ENCODE assay signal across 1 cellular context in the genomic region with DNA sequence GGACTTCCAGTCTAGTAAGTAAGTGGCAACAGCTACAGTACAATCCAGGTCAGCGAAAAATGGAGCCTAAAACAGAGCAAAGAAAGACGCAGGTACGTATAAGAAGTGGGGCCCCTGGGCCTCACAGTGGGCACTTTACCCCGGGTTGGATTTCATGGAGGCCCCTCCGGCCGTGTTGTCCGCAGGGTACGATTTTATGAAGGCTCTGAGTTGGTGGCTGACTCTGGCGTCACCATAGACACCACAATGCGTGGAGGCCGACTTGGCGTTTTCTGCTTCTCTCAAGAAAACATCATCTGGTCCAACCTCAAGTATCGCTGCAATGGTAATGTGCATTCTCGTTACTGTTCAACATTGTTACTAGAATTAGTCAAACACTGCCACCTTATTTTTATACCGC.
TF ChIP-seq lines count a peak whose summit lies in the region.

No MANE protein-coding gene starts in this region.

TF ChIP-seq in endothelial cell of umbilical vein, 7 proteins besides CTCF, POLR2A, EP300 and RAD21:
- TF ChIP-seq, protein P1, sequence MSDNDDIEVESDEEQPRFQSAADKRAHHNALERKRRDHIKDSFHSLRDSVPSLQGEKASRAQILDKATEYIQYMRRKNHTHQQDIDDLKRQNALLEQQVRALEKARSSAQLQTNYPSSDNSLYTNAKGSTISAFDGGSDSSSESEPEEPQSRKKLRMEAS (IDR thresholded peaks at IDR 0.05; ENCODE audit: insufficient read depth, insufficient read length), result no peak
